Comparison of ENCODE assay signal across 8 cellular contexts in genomic region chr14:64478634-64479250, GRCh38. TPM values are rescaled to one million over a fixed set of nuclear protein-coding genes. Genes with fewer than 3 reads are reported as not detected.
A peak's percentile ranks its signal among the peaks of the same experiment; 100 is the strongest.
DNase-seq lines count a peak whose midpoint lies in the region; ATAC-seq and TF ChIP-seq lines count a peak whose summit lies in the region.

No MANE protein-coding gene starts in this region.

- DNase-seq in LNCaP clone FGC (ENCODE audit: low read depth) = no peak
- DNase-seq in central memory CD8-positive, alpha-beta T cell (ENCODE audit: low spot score in 2 of 2) = no peak
- DNase-seq in nephron progenitor cell = no peak
- DNase-seq in ovary = no peak
- DNase-seq in H7 = no peak
- no peak for DNase-seq in T-helper 2 cell treated with Interferon-gamma antibody and Interleukin-4, amounts not matched to agents 5 μg/mL and 100 μg/mL, for 36 hours (ENCODE audit: low spot score)
- no peak for DNase-seq in nucleus accumbens (lab: John Stamatoyannopoulos, UW)

- peaks cover 15% of the 10 kb centered on the region for H3K4me1 Mint-ChIP-seq in central memory CD8-positive, alpha-beta T cell
- peaks cover 11% of the 10 kb centered on the region for H3K4me1 Mint-ChIP-seq in nephron progenitor cell
- peaks cover 19% of the 10 kb centered on the region for H3K4me1 Mint-ChIP-seq in T-helper 2 cell treated with Interferon-gamma antibody and Interleukin-4, amounts not matched to agents 5 μg/mL and 100 μg/mL, for 36 hours (ENCODE audit: low read depth)

- TF ChIP-seq CTCF in DOHH2 (IDR thresholded peaks at IDR 0.05; ENCODE audit: low read depth, low read length, poor library complexity, severe bottlenecking) (peak; percentile 50), LNCaP clone FGC (IDR thresholded peaks at IDR 0.05; ENCODE audit: control insufficient read depth, extremely low read depth, insufficient read depth) (peak; percentile 37), nephron progenitor cell (IDR thresholded peaks at IDR 0.05) (peak; percentile 25), ovary (IDR thresholded peaks at IDR 0.05) (peak in 1 of 3 donors; percentile 33)

- peaks cover 9% of the 10 kb centered on the region; the same call in 1 of the 2 replicates for H3K79me2 ChIP-seq in DOHH2 (ENCODE audit: control insufficient read depth, low read length)

- no peaks in the 10 kb centered on the region for H3K9me3 ChIP-seq in DOHH2 (ENCODE audit: control insufficient read depth, insufficient read depth, low read length)
- H3K9me3 ChIP-seq in ovary = no peaks in the 10 kb centered on the region

- peaks cover 14% of the 10 kb centered on the region for H3K36me3 ChIP-seq in DOHH2 (ENCODE audit: control insufficient read depth, low read length)
- H3K36me3 ChIP-seq in ovary = no peaks in the 10 kb centered on the region
- H3K36me3 ChIP-seq in H7 (replicated peaks; ENCODE audit: control insufficient read depth, insufficient read depth, low read length) = no peaks in the 10 kb centered on the region

- ATAC-seq in central memory CD8-positive, alpha-beta T cell (replicated peaks; ENCODE audit: extremely low read depth, poor library complexity, severe bottlenecking) = peak; percentile 19

- intact Hi-C loops in ovary (cut with DNase I) = loop anchor here in 1 of 4 donors (5.0 to 10.0 kb wide), 2 partner anchors 46 to 134 kb away; no protein-coding TSS in a partner anchor

- H3K9me2 ChIP-seq in DOHH2 (replicated peaks; ENCODE audit: control insufficient read depth, low read length) = no peaks in the 10 kb centered on the region

- H3K27me3 Mint-ChIP-seq in central memory CD8-positive, alpha-beta T cell = no peaks in the 10 kb centered on the region
- H3K27me3 Mint-ChIP-seq in nephron progenitor cell (ENCODE audit: low read depth, poor library complexity) = peaks cover 3% of the 10 kb centered on the region
- no peaks in the 10 kb centered on the region for H3K27me3 Mint-ChIP-seq in T-helper 2 cell treated with Interferon-gamma antibody and Interleukin-4, amounts not matched to agents 5 μg/mL and 100 μg/mL, for 36 hours (ENCODE audit: low read depth)

- H3K27me3 ChIP-seq in DOHH2 (ENCODE audit: control insufficient read depth, low read length) (no peaks in the 10 kb centered on the region), ovary (no peaks in the 10 kb centered on the region), H7 (ENCODE audit: control insufficient read depth, insufficient read depth, low read length) (no peaks in the 10 kb centered on the region)

- no peak for TF ChIP-seq POLR2A in ovary (IDR thresholded peaks at IDR 0.05)

- peaks cover 13% of the 10 kb centered on the region for H3K36me3 Mint-ChIP-seq in central memory CD8-positive, alpha-beta T cell (ENCODE audit: insufficient read depth)
- peaks cover 20% of the 10 kb centered on the region for H3K36me3 Mint-ChIP-seq in nephron progenitor cell (ENCODE audit: low read depth)
- peaks cover 12% of the 10 kb centered on the region for H3K36me3 Mint-ChIP-seq in T-helper 2 cell treated with Interferon-gamma antibody and Interleukin-4, amounts not matched to agents 5 μg/mL and 100 μg/mL, for 36 hours (ENCODE audit: low read depth)

- peaks cover 20% of the 10 kb centered on the region for H3F3A ChIP-seq in DOHH2 (ENCODE audit: control insufficient read depth, insufficient read depth)

- H3K4me3 ChIP-seq in DOHH2 (ENCODE audit: low read length) (no peak overlapping the region), LNCaP clone FGC (ENCODE audit: low read depth, low read length) (no peak overlapping the region), ovary (no peak overlapping the region), H7 (ENCODE audit: insufficient read depth, low read depth, low read length) (no peak overlapping the region)

- H3K27ac ChIP-seq in DOHH2 (ENCODE audit: low read depth, low read length) (no peak overlapping the region), ovary (no peak overlapping the region)

- H3K27ac Mint-ChIP-seq in central memory CD8-positive, alpha-beta T cell (ENCODE audit: low read depth) = no peak overlapping the region
- H3K27ac Mint-ChIP-seq in nephron progenitor cell = no peak overlapping the region
- H3K27ac Mint-ChIP-seq in T-helper 2 cell treated with Interferon-gamma antibody and Interleukin-4, amounts not matched to agents 5 μg/mL and 100 μg/mL, for 36 hours = no peak overlapping the region

- no peaks in the 10 kb centered on the region for H3K9me3 Mint-ChIP-seq in central memory CD8-positive, alpha-beta T cell
- no peaks in the 10 kb centered on the region for H3K9me3 Mint-ChIP-seq in nephron progenitor cell
- H3K9me3 Mint-ChIP-seq in T-helper 2 cell treated with Interferon-gamma antibody and Interleukin-4, amounts not matched to agents 5 μg/mL and 100 μg/mL, for 36 hours = no peaks in the 10 kb centered on the region

- H3K4me3 Mint-ChIP-seq in central memory CD8-positive, alpha-beta T cell = no peak overlapping the region
- H3K4me3 Mint-ChIP-seq in nephron progenitor cell = no peak overlapping the region
- H3K4me3 Mint-ChIP-seq in T-helper 2 cell treated with Interferon-gamma antibody and Interleukin-4, amounts not matched to agents 5 μg/mL and 100 μg/mL, for 36 hours = no peak overlapping the region

- no peak overlapping the region for H3K4me2 ChIP-seq in DOHH2 (ENCODE audit: low read length)

- H3K4me1 ChIP-seq in DOHH2 (ENCODE audit: control insufficient read depth, low read length) (no peaks in the 10 kb centered on the region), ovary (ENCODE audit: insufficient read depth) (no peaks in the 10 kb centered on the region)

- no peak for TF ChIP-seq EP300 in ovary (IDR thresholded peaks at IDR 0.05)

- H4K20me1 ChIP-seq in DOHH2 (ENCODE audit: control insufficient read depth, insufficient read depth, low read depth, low read length) = peaks cover 9% of the 10 kb centered on the region; the same call in 1 of the 2 replicates

RNA-seq across cellular contexts. Expression of gene AKAP5, which starts 13.4 kb away (rescaled TPM):
- 1 to 10 TPM in 1 of 7 donors, under 1 TPM in 6; 0.12 to 1.7 (median 0.56) TPM for total RNA-seq in ovary
- polyA plus RNA-seq in ovary = under 1 TPM; 0.16 to 0.83 TPM
- total RNA-seq in H7 (2014; rRNA removed; shearing (Covaris generic)) = 0.62 and 1.1 TPM in 2 replicates

RNA-seq across cellular contexts. Expression of gene ZBTB25, which starts 24.9 kb away (rescaled TPM):
- total RNA-seq in ovary = 10 to 100 TPM; 10.2 to 22.6 (median 13.9) TPM
- polyA plus RNA-seq in ovary = 10 to 100 TPM in 1 of 2 donors, 1 to 10 TPM in 1; 3.5 to 12.3 TPM
- 3.9 and 7.2 TPM in 2 replicates for total RNA-seq in H7 (2014; rRNA removed; shearing (Covaris generic))

RNA-seq across cellular contexts. Expression of gene ZBTB1, which starts 25.8 kb away (rescaled TPM):
- total RNA-seq in ovary = 10 to 100 TPM; 30.6 to 35.8 (median 34.6) TPM
- 10 to 100 TPM; 13.0 to 28.3 TPM for polyA plus RNA-seq in ovary
- total RNA-seq in H7 (2014; rRNA removed; shearing (Covaris generic)) = 16.0 and 24.7 TPM in 2 replicates
